ENCODE assay signal across 28 cellular contexts in the genomic region with DNA sequence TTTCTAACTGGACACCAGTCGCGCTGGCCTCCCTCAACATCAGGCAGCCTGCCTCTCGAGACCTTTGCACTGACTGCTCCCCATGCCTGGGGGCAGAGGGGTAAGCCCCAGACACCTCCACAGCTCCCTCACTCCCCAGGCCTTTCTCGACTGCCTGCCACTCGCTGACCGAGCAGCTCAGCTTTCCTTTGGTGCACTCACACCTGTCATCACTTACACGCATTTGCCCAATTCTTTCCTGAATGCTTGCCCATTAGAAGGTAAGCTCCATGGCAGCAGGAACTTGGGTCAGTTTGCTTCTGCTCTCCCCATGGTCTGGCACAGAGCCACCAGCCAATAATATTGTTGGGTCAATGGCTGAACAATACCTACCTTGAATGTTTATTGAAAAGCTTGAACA. TPM values are rescaled to one million over a fixed set of nuclear protein-coding genes. Genes with fewer than 3 reads are reported as not detected.
DNase-seq lines count a peak whose midpoint lies in the region; ATAC-seq, FAIRE-seq and TF ChIP-seq lines count a peak whose summit lies in the region.
"Had no signal": no experiment of that assay in that cellular context is flagged by ENCODE, and none has a peak within 500 bp of the region (broad histone marks: within the 10 kb centered on the region; RNA-seq: fewer than 3 reads in every experiment).

No MANE protein-coding gene starts in this region.

- intact Hi-C loops in heart left ventricle (cut with DNase I) = no loop called here

- H3K36me3 Mint-ChIP-seq in type B pancreatic cell (no peaks in the 10 kb centered on the region), nephron progenitor cell (ENCODE audit: low read depth) (no peaks in the 10 kb centered on the region)

- no peak overlapping the region for H3K4me3 ChIP-seq in heart left ventricle
- H3K4me3 ChIP-seq: BLaER1, lower lobe of right lung, SK-N-MC, tibial artery had no signal

- DNase-seq in SHP77 (lab: John Stamatoyannopoulos, UW) = peak; percentile 25 to 40
- DNase-seq in SHP77 treated with DMSO at 0.1 percent for 48 hours (lab: John Stamatoyannopoulos, UW) = no peak
- DNase-seq in NCI-H345 (lab: John Stamatoyannopoulos, UW) = peak; percentile 47
- peak in 1 of 5 donors; percentile 34 for DNase-seq in heart left ventricle
- DNase-seq in type B pancreatic cell (ENCODE audit: extremely low spot score, unreplicated experiment) = peak; percentile 20
- DNase-seq in GM12891 (ENCODE audit: insufficient read length, low spot score) = no peak
- no peak for DNase-seq in nephron progenitor cell
- no peak for DNase-seq in SIG-M5 (lab: John Stamatoyannopoulos, UW)
- DNase-seq: ACHN; activated CD4-positive, alpha-beta T cell treated with anti-CD3 and anti-CD28 coated beads for 48 hours; activated naive CD4-positive, alpha-beta T cell treated with anti-CD3 and anti-CD28 coated beads, Interleukin-2, amount 50 U/mL, for 16 hours; foreskin keratinocyte; GOT3; hypothalamus; lower lobe of right lung; NCI-H1048; NCI-H82; stimulated activated CD4-positive, alpha-beta T cell treated with anti-CD3 and anti-CD28 coated beads, Interleukin-4, amount 100 ng/mL, for 1 hour; stimulated activated naive CD8-positive, alpha-beta T cell treated with anti-CD3 and anti-CD28 coated beads, Interleukin-15, Interleukin-2, amounts not matched to agents 100 U/mL and 50 U/mL, for 24 hours; T-helper 2 cell; tibial artery had no signal

- H3K27me3 ChIP-seq in heart left ventricle = no peaks in the 10 kb centered on the region
- H3K27me3 ChIP-seq: BLaER1, neutrophil, tibial artery had no signal

- FAIRE-seq in GM12891 (lab: Jason Lieb, UNC) = no peak
- FAIRE-seq: islet of Langerhans had no signal

- H3K9me3 ChIP-seq in heart left ventricle = no peaks in the 10 kb centered on the region
- H3K9me3 ChIP-seq: lower lobe of right lung, neutrophil, tibial artery had no signal

- WGBS in heart left ventricle, 4 donors = 53 to 71% (median 68%) methylated on average over 7 of the region's 7 CpGs

- H3K4me1 ChIP-seq in heart left ventricle = peaks cover 0 to 27% (median 10%) of the 10 kb centered on the region in 12 donors
- H3K4me1 ChIP-seq: foreskin keratinocyte, lower lobe of right lung had no signal

- H3K27ac Mint-ChIP-seq in type B pancreatic cell (no peak overlapping the region), nephron progenitor cell (no peak overlapping the region)
- H3K27ac Mint-ChIP-seq: activated T-helper 1 cell treated with anti-CD3 and anti-CD28 coated beads, Interleukin-12 subunit alpha, Interleukin-12 subunit beta, Interleukin-2, Interleukin-4 antibody, amounts not matched to agents 30 ng/mL and 10 ng/mL and 1 ng/mL, durations not matched to agents 14 hours and 24 hours and 36 hours had no signal

- H3K9me3 Mint-ChIP-seq in type B pancreatic cell (no peaks in the 10 kb centered on the region), nephron progenitor cell (no peaks in the 10 kb centered on the region)
- H3K9me3 Mint-ChIP-seq: activated T-helper 1 cell treated with anti-CD3 and anti-CD28 coated beads, Interleukin-12 subunit alpha, Interleukin-12 subunit beta, Interleukin-2, Interleukin-4 antibody, amounts not matched to agents 30 ng/mL and 10 ng/mL and 1 ng/mL, durations not matched to agents 14 hours and 24 hours and 36 hours; central memory CD8-positive, alpha-beta T cell had no signal

- H3K27me3 Mint-ChIP-seq in type B pancreatic cell (peaks cover 22% of the 10 kb centered on the region), nephron progenitor cell (ENCODE audit: low read depth, poor library complexity) (peaks cover 32% of the 10 kb centered on the region)

- TF ChIP-seq POLR2A in heart left ventricle (IDR thresholded peaks at IDR 0.05) = no peak
- no peak for TF ChIP-seq POLR2A in GM12891 (IDR thresholded peaks at IDR 0.05; ENCODE audit: low read depth, low read length)

- peak overlapping the region in 3 of 12 donors; percentile 6 to 24 (median 22) for H3K27ac ChIP-seq in heart left ventricle
- H3K27ac ChIP-seq: BLaER1, foreskin keratinocyte, lower lobe of right lung, neutrophil, SK-N-MC, tibial artery had no signal

- TF ChIP-seq CTCF in heart left ventricle (IDR thresholded peaks at IDR 0.05) = no peak
- no peak for TF ChIP-seq CTCF in type B pancreatic cell (conservative IDR thresholded peaks at IDR 0.05)
- no peak for TF ChIP-seq CTCF in nephron progenitor cell (IDR thresholded peaks at IDR 0.05)

- no peaks in the 10 kb centered on the region for H3K36me3 ChIP-seq in heart left ventricle
- H3K36me3 ChIP-seq: BLaER1, lower lobe of right lung, neutrophil, tibial artery had no signal

- H3K4me1 Mint-ChIP-seq in type B pancreatic cell (ENCODE audit: unreplicated experiment) (no peaks in the 10 kb centered on the region), nephron progenitor cell (no peaks in the 10 kb centered on the region)
- H3K4me1 Mint-ChIP-seq: central memory CD8-positive, alpha-beta T cell had no signal

- H3K4me3 Mint-ChIP-seq in type B pancreatic cell = no peak overlapping the region
- H3K4me3 Mint-ChIP-seq in nephron progenitor cell = no peak overlapping the region
- H3K4me3 Mint-ChIP-seq: activated T-helper 1 cell treated with anti-CD3 and anti-CD28 coated beads, Interleukin-12 subunit alpha, Interleukin-12 subunit beta, Interleukin-2, Interleukin-4 antibody, amounts not matched to agents 30 ng/mL and 10 ng/mL and 1 ng/mL, durations not matched to agents 14 hours and 24 hours and 36 hours; central memory CD8-positive, alpha-beta T cell had no signal

- peak in 3 of 4 donors; percentile 18 to 64 (median 39) for ATAC-seq in heart left ventricle
- ATAC-seq: foreskin keratinocyte; lower lobe of right lung; stimulated activated naive CD8-positive, alpha-beta T cell treated with anti-CD3 and anti-CD28 coated beads, Interleukin-15, Interleukin-2, amounts not matched to agents 100 U/mL and 50 U/mL, for 24 hours had no signal

TF ChIP-seq in GM12891, 5 proteins besides CTCF, POLR2A, EP300 and RAD21:
- TF ChIP-seq TAF1 (IDR thresholded peaks at IDR 0.05; ENCODE audit: low read depth, low read length) = no peak
- no peak for TF ChIP-seq SPI1 (IDR thresholded peaks at IDR 0.05; ENCODE audit: low read depth, low read length)
- no peak for TF ChIP-seq PAX5 (IDR thresholded peaks at IDR 0.05; ENCODE audit: insufficient read depth, low read length, severe bottlenecking)
- no peak for TF ChIP-seq POU2F2 (IDR thresholded peaks at IDR 0.05; ENCODE audit: low read depth, low read length)
- TF ChIP-seq POLR2AphosphoS5 (IDR thresholded peaks at IDR 0.05; ENCODE audit: low read depth, low read length) = no peak

RNA-seq across cellular contexts. Expression of gene PROM1, which starts 32.2 kb away (rescaled TPM):
- total RNA-seq in heart left ventricle (10 to 100 TPM in 3 of 9 donors, 1 to 10 TPM in 6; 2.7 to 30.5 (median 6.1) TPM), type B pancreatic cell (ENCODE audit: low replicate concordance) (12.9 and 30.3 TPM in 2 replicates)
- polyA plus RNA-seq in heart left ventricle = 1 to 10 TPM; 1.5 to 1.9 TPM
- polyA plus RNA-seq in GM12891 (2012; ENCODE audit: low read depth, missing spikeins) = not detected
- total RNA-seq: activated T-helper 1 cell treated with anti-CD3 and anti-CD28 coated beads, Interleukin-12 subunit alpha, Interleukin-12 subunit beta, Interleukin-2, Interleukin-4 antibody, amounts not matched to agents 30 ng/mL and 10 ng/mL and 1 ng/mL, durations not matched to agents 14 hours and 24 hours and 36 hours; foreskin keratinocyte; LHCN-M2 had no signal
- polyA plus RNA-seq: foreskin keratinocyte had no signal

Comparison
In these comparisons a context has a peak if more than half of its experiments do, and no peak if none do; other contexts are left out.
1. DNase-seq: peak in SHP77 (2 of 2), NCI-H345 (single experiment) and type B pancreatic cell (single experiment); none in SHP77 treated with DMSO at 0.1 percent for 48 hours (single experiment), GM12891 (single experiment), nephron progenitor cell (single experiment) and SIG-M5 (single experiment).